ENCODE assay signal across 28 cellular contexts in the genomic region with DNA sequence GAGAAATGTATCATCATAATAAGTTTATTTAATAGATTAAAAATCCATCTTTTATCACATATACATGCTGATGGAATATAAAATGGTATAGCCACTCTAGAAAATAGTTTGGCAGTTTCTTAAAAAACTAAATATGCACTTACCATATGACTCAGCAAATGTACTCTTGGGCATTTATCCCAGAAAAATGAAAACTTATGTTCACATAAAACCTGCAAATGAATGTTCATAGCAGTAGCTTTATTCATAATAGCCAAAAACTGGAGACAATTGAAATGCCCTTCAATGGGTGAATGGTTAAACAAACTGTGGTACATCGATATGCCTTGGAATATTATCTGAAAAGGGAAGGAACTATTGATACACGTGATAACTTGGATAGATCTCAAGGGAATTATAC. TPM values are rescaled to one million over a fixed set of nuclear protein-coding genes. Genes with fewer than 3 reads are reported as not detected.
DNase-seq lines count a peak whose midpoint lies in the region; ATAC-seq, FAIRE-seq and TF ChIP-seq lines count a peak whose summit lies in the region.
"Had no signal": no experiment of that assay in that cellular context is flagged by ENCODE, and none has a peak within 500 bp of the region (broad histone marks: within the 10 kb centered on the region; RNA-seq: fewer than 3 reads in every experiment).

No MANE protein-coding gene starts in this region.

- H3K27ac ChIP-seq in HepG2 (ENCODE audit: extremely low read length, insufficient read depth, low read length) (no peak overlapping the region), right lobe of liver (no peak overlapping the region), fibroblast of lung (ENCODE audit: insufficient read depth, low read length) (no peak overlapping the region)
- H3K27ac ChIP-seq: colonic mucosa, heart left ventricle, upper lobe of right lung had no signal

- TF ChIP-seq CTCF in HepG2 (CRISPR knock-in tag; IDR thresholded peaks at IDR 0.05) (no peak), right lobe of liver (IDR thresholded peaks at IDR 0.05) (no peak), fibroblast of lung (conservative IDR thresholded peaks at IDR 0.05 in 1 of 2, IDR thresholded peaks at IDR 0.05 in 1 of 2; ENCODE audit: low read depth in 1 of 2, low read length in 2 of 2) (no peak)

- FAIRE-seq in HepG2 (lab: Jason Lieb, UNC), result no peak
- FAIRE-seq: A204.1 had no signal

- peaks cover 23% of the 10 kb centered on the region for H3K4me1 ChIP-seq in HepG2 (ENCODE audit: insufficient read depth, low read length)
- peaks cover 0 to 9% (median under 1%) of the 10 kb centered on the region in 4 donors for H3K4me1 ChIP-seq in right lobe of liver
- no peaks in the 10 kb centered on the region for H3K4me1 ChIP-seq in fibroblast of lung (ENCODE audit: control insufficient read depth, extremely low read depth, insufficient read depth, low read length)
- peaks cover 29% of the 10 kb centered on the region for H3K4me1 ChIP-seq in skeletal muscle satellite cell (ENCODE audit: control insufficient read depth, insufficient read depth, low read length)

- H3K79me2 ChIP-seq in HepG2 (ENCODE audit: insufficient read depth, low read length), result no peaks in the 10 kb centered on the region
- no peaks in the 10 kb centered on the region for H3K79me2 ChIP-seq in fibroblast of lung (ENCODE audit: control insufficient read depth, insufficient read depth, low read length)

- TF ChIP-seq POLR2A in HepG2 (IDR thresholded peaks at IDR 0.05; ENCODE audit: insufficient read depth in 1 of 2, low read depth in 2 of 2, low read length in 2 of 2), result no peak
- no peak for TF ChIP-seq POLR2A in right lobe of liver (IDR thresholded peaks at IDR 0.05)

- POLR2A ChIA-PET in HepG2 (lab: Yijun Ruan, JAX), result no interaction called here

- no peak overlapping the region for H3K4me2 ChIP-seq in HepG2 (ENCODE audit: low read depth, low read length)
- H3K4me2 ChIP-seq in fibroblast of lung (ENCODE audit: extremely low read depth, insufficient read depth, low read length), result no peak overlapping the region
- peak overlapping the region; percentile 54 for H3K4me2 ChIP-seq in skeletal muscle satellite cell (ENCODE audit: low read length)

- H3K36me3 ChIP-seq in HepG2 (replicated peaks in 1 of 2; ENCODE audit: control insufficient read depth in 1 of 2, insufficient read depth in 2 of 2, low read length in 2 of 2), result no peaks in the 10 kb centered on the region
- H3K36me3 ChIP-seq in right lobe of liver, result no peaks in the 10 kb centered on the region
- no peaks in the 10 kb centered on the region for H3K36me3 ChIP-seq in fibroblast of lung (ENCODE audit: control insufficient read depth, insufficient read depth, low read length)
- no peaks in the 10 kb centered on the region for H3K36me3 ChIP-seq in skeletal muscle satellite cell (ENCODE audit: insufficient read depth, low read length)
- H3K36me3 ChIP-seq: colonic mucosa, esophagus squamous epithelium, heart left ventricle, upper lobe of right lung had no signal

- H3K9me3 ChIP-seq in HepG2 (ENCODE audit: low read length) (no peaks in the 10 kb centered on the region), right lobe of liver (no peaks in the 10 kb centered on the region), fibroblast of lung (ENCODE audit: control insufficient read depth, insufficient read depth, low read depth, low read length) (no peaks in the 10 kb centered on the region), skeletal muscle satellite cell (replicated peaks; ENCODE audit: low read length) (no peaks in the 10 kb centered on the region)
- H3K9me3 ChIP-seq: colonic mucosa, esophagus squamous epithelium, heart left ventricle, upper lobe of right lung had no signal

- TF ChIP-seq EP300 in HepG2 (IDR thresholded peaks at IDR 0.05; ENCODE audit: low read depth in 2 of 2, low read length in 2 of 2) (no peak), HepG2 (CRISPR knock-in tag; IDR thresholded peaks at IDR 0.05; ENCODE audit: borderline replicate concordance) (no peak)

- no peaks in the 10 kb centered on the region for H4K20me1 ChIP-seq in HepG2 (ENCODE audit: insufficient read depth, low read length)
- H4K20me1 ChIP-seq in fibroblast of lung (ENCODE audit: control insufficient read depth, extremely low read depth, insufficient read depth, low read length), result no peaks in the 10 kb centered on the region

- WGBS in HepG2 (ENCODE audit: low lambda C conversion rate), result 96% methylated on average over 2 of the region's 2 CpGs
- WGBS in right lobe of liver (ENCODE audit: insufficient coverage, low coverage, low lambda C conversion rate, missing lambda C conversion rate), result 74% methylated on average over 2 of the region's 2 CpGs

- BruUV-seq in HepG2 (replicated peaks; lab: Mats Ljungman, UMichigan), result no TSS peak

- in situ Hi-C loops in HepG2 (cut with HindIII; ENCODE audit: extremely low pct_ligation_motif_present, low pct_unique_long_range_greater_than_20kb), result no loop called here

- H3K9ac ChIP-seq in HepG2 (ENCODE audit: insufficient read depth, low read depth, low read length) (no peak overlapping the region), fibroblast of lung (ENCODE audit: insufficient read depth, low read length) (no peak overlapping the region), skeletal muscle satellite cell (ENCODE audit: low read depth, low read length) (peak overlapping the region; percentile 9)

- TF ChIP-seq RAD21 in HepG2 (CRISPR knock-in tag; IDR thresholded peaks at IDR 0.05), result no peak

- H2AFZ ChIP-seq in HepG2 (ENCODE audit: low read length) (no peak overlapping the region), fibroblast of lung (ENCODE audit: low read length) (no peak overlapping the region)

- no peak for ATAC-seq in HepG2
- no peak for ATAC-seq in right lobe of liver
- peak; percentile 11 for ATAC-seq in SK-N-SH treated with all-trans-retinoic acid at 6 μM for 48 hours
- no peak for ATAC-seq in GM21529 (IDR thresholded peaks at IDR 0.05; ENCODE audit: unreplicated experiment)
- ATAC-seq: activated T-cell treated with anti-CD3 and anti-CD28 coated beads, Interleukin-2, amount 50 U/mL, for 72 hours; heart left ventricle; left lobe of liver; right cardiac atrium; upper lobe of right lung had no signal

- no peaks in the 10 kb centered on the region; a peak in 1 of 5 replicates for H3K27me3 ChIP-seq in HepG2 (ENCODE audit: control insufficient read depth in 1 of 2, insufficient read depth in 2 of 2, low read length in 2 of 2)
- no peaks in the 10 kb centered on the region for H3K27me3 ChIP-seq in right lobe of liver
- H3K27me3 ChIP-seq in fibroblast of lung (ENCODE audit: control insufficient read depth, insufficient read depth, low read length), result no peaks in the 10 kb centered on the region
- H3K27me3 ChIP-seq in skeletal muscle satellite cell (ENCODE audit: control insufficient read depth, insufficient read depth, low read length), result no peaks in the 10 kb centered on the region
- H3K27me3 ChIP-seq: colonic mucosa, esophagus squamous epithelium, heart left ventricle, upper lobe of right lung had no signal

- no peak overlapping the region for H3K4me3 ChIP-seq in HepG2 (replicated peaks in 1 of 3; ENCODE audit: insufficient read depth in 1 of 3, low read depth in 2 of 3, low read length in 3 of 3)
- no peak overlapping the region for H3K4me3 ChIP-seq in right lobe of liver
- H3K4me3 ChIP-seq in fibroblast of lung (replicated peaks in 1 of 4; ENCODE audit: control extremely low read depth in 1 of 4, insufficient read depth in 1 of 4, low read depth in 3 of 4, low read length in 4 of 4), result no peak overlapping the region
- H3K4me3 ChIP-seq in skeletal muscle satellite cell (ENCODE audit: low read length), result no peak overlapping the region
- H3K4me3 ChIP-seq: colonic mucosa, esophagus squamous epithelium, heart left ventricle, upper lobe of right lung had no signal

- CTCF ChIA-PET in HepG2 (lab: Yijun Ruan, JAX; ENCODE audit: low intra/inter-chr PET ratio, low total read pairs), result no interaction called here

- no peak for DNase-seq in HepG2 (ENCODE audit: low spot score)
- no peak for DNase-seq in right lobe of liver
- DNase-seq in fibroblast of lung (ENCODE audit: low read depth in 2 of 2), result peak; percentile 28 to 84
- DNase-seq in AG08396 (ENCODE audit: low spot score), result no peak
- DNase-seq in NCI-H1092 treated with DMSO at 0.1 percent for 48 hours (lab: John Stamatoyannopoulos, UW), result no peak
- DNase-seq: activated CD4-positive, alpha-beta T cell treated with anti-CD3 and anti-CD28 coated beads for 4 hours; activated naive CD4-positive, alpha-beta T cell treated with anti-CD3 and anti-CD28 coated beads, Interleukin-2, amount 50 U/mL, for 16 hours; activated T-cell treated with anti-CD3 and anti-CD28 coated beads, Interleukin-2, amount 50 U/mL, for 72 hours; C1 segment of cervical spinal cord; Calu3; colonic mucosa; esophagus squamous epithelium; H9; heart left ventricle; mesendoderm; naive B cell; NCI-H187 treated with DMSO at 0.1 percent for 48 hours; NCI-H2227 treated with DMSO at 0.1 percent for 48 hours; NCI-H82; right cardiac atrium; SHP77 treated with DMSO at 0.1 percent for 48 hours; upper lobe of right lung had no signal

- intact Hi-C loops in HepG2 (cut with micrococcal nuclease; ENCODE audit: unreplicated experiment), result no loop called here
- intact Hi-C loops in right lobe of liver (cut with DNase I), result no loop called here

RNA-seq across cellular contexts. Expression of gene NCOA7, which starts 6.4 kb away (rescaled TPM):
- total RNA-seq in HepG2 (2016; rRNA removed; fragmentation: Illumina TruSeq; extraction: Trizol) (13.6 and 24.3 TPM in 2 replicates), right lobe of liver (10 to 100 TPM; 11.4 to 71.8 (median 23.0) TPM), fibroblast of lung (38.5 and 49.9 TPM in 2 replicates)
- total RNA-seq in HepG2 (2016; cell fraction: cytosol; rRNA removed; fragmentation: Illumina TruSeq; extraction: Trizol; ENCODE audit: low read depth), result 2.1 and 2.2 TPM in 2 replicates
- 14.1 and 25.5 TPM in 2 replicates for total RNA-seq in HepG2 (2016; cell fraction: insoluble cytoplasmic fraction; rRNA removed; fragmentation: Illumina TruSeq; extraction: Trizol)
- total RNA-seq in HepG2 (2016; cell fraction: membrane; rRNA removed; fragmentation: Illumina TruSeq; extraction: Trizol), result 5.1 and 5.6 TPM in 2 replicates
- 15.2 and 17.1 TPM in 2 replicates for total RNA-seq in HepG2 (2016; cell fraction: nucleus; rRNA removed; fragmentation: Illumina TruSeq; extraction: Trizol)
- polyA plus RNA-seq in HepG2 (2011; rRNA removed) (18.7 and 20.8 TPM in 2 replicates), fibroblast of lung (12.8 and 13.7 TPM in 2 replicates)
- polyA plus RNA-seq in HepG2 (2011; cell fraction: cytosol; rRNA removed), result 14.9 and 15.1 TPM in 2 replicates
- 10.3 and 11.5 TPM in 2 replicates for polyA plus RNA-seq in HepG2 (2011; cell fraction: nucleus; rRNA removed)
- polyA plus RNA-seq in HepG2 (2012), result 12.9 and 15.2 TPM in 2 replicates
- 0.77 and 0.88 TPM in 2 replicates for polyA plus RNA-seq in HepG2 (2016; cell fraction: cytosol; fragmentation: Illumina TruSeq; extraction: Trizol; ENCODE audit: low read depth)
- 18.7 and 19.3 TPM in 2 replicates for polyA plus RNA-seq in HepG2 (2016; cell fraction: insoluble cytoplasmic fraction; fragmentation: Illumina TruSeq; extraction: Trizol; ENCODE audit: low read depth)
- 3.2 and 3.7 TPM in 2 replicates for polyA plus RNA-seq in HepG2 (2016; cell fraction: membrane; fragmentation: Illumina TruSeq; extraction: Trizol; ENCODE audit: low read depth)
- polyA plus RNA-seq in HepG2 (2016; cell fraction: nucleus; fragmentation: Illumina TruSeq; extraction: Trizol; ENCODE audit: insufficient read depth, low read depth), result 21.0 and 23.4 TPM in 2 replicates
- polyA minus RNA-seq in HepG2 (2011; rRNA and poly(A)+ RNA removed; ENCODE audit: low replicate concordance), result 42.4 and 115 TPM in 2 replicates
- polyA minus RNA-seq in HepG2 (2011; cell fraction: cytosol; rRNA and poly(A)+ RNA removed), result 19.9 and 21.1 TPM in 2 replicates
- polyA minus RNA-seq in HepG2 (2011; cell fraction: nucleus; rRNA and poly(A)+ RNA removed), result 29.4 and 39.5 TPM in 2 replicates
- 12.6 and 14.7 TPM in 2 replicates for polyA plus RNA-seq in fibroblast of lung (2012)
- polyA minus RNA-seq in fibroblast of lung (ENCODE audit: low replicate concordance), result 1.3 and 6.9 TPM in 2 replicates
- 12.9 and 19.3 TPM in 2 replicates for total RNA-seq in skeletal muscle satellite cell (2012; rRNA removed)

RNA-seq across cellular contexts. Expression of gene HEY2, which starts 34.9 kb away (rescaled TPM):
- total RNA-seq in HepG2 (2016; rRNA removed; fragmentation: Illumina TruSeq; extraction: Trizol), result 0.04 TPM in 1 of 2 replicates, not detected in the other
- total RNA-seq in HepG2 (2016; cell fraction: cytosol; rRNA removed; fragmentation: Illumina TruSeq; extraction: Trizol; ENCODE audit: low read depth), result not detected in 2 replicates
- 0.04 and 0.07 TPM in 2 replicates for total RNA-seq in HepG2 (2016; cell fraction: insoluble cytoplasmic fraction; rRNA removed; fragmentation: Illumina TruSeq; extraction: Trizol)
- total RNA-seq in HepG2 (2016; cell fraction: membrane; rRNA removed; fragmentation: Illumina TruSeq; extraction: Trizol), result 0.07 and 0.09 TPM in 2 replicates
- not detected in 2 replicates for total RNA-seq in HepG2 (2016; cell fraction: nucleus; rRNA removed; fragmentation: Illumina TruSeq; extraction: Trizol)
- polyA plus RNA-seq in HepG2 (2011; rRNA removed), result 0.04 and 0.05 TPM in 2 replicates
- polyA plus RNA-seq in HepG2 (2011; cell fraction: cytosol; rRNA removed), result 0.01 and 0.03 TPM in 2 replicates
- 0.07 TPM in 1 of 2 replicates, not detected in the other for polyA plus RNA-seq in HepG2 (2011; cell fraction: nucleus; rRNA removed)
- not detected in 2 replicates for polyA plus RNA-seq in HepG2 (2012)
- polyA plus RNA-seq in HepG2 (2016; cell fraction: cytosol; fragmentation: Illumina TruSeq; extraction: Trizol; ENCODE audit: low read depth), result 0.05 and 0.09 TPM in 2 replicates
- 0.12 TPM in 1 of 2 replicates, not detected in the other for polyA plus RNA-seq in HepG2 (2016; cell fraction: insoluble cytoplasmic fraction; fragmentation: Illumina TruSeq; extraction: Trizol; ENCODE audit: low read depth)
- polyA plus RNA-seq in HepG2 (2016; cell fraction: membrane; fragmentation: Illumina TruSeq; extraction: Trizol; ENCODE audit: low read depth), result 0.06 TPM in 1 of 2 replicates, not detected in the other
- polyA plus RNA-seq in HepG2 (2016; cell fraction: nucleus; fragmentation: Illumina TruSeq; extraction: Trizol; ENCODE audit: insufficient read depth, low read depth), result not detected in 2 replicates
- polyA minus RNA-seq in HepG2 (2011; rRNA and poly(A)+ RNA removed; ENCODE audit: low replicate concordance), result 0.37 TPM in 1 of 2 replicates, not detected in the other
- not detected in 2 replicates for polyA minus RNA-seq in HepG2 (2011; cell fraction: cytosol; rRNA and poly(A)+ RNA removed)
- polyA minus RNA-seq in HepG2 (2011; cell fraction: nucleus; rRNA and poly(A)+ RNA removed), result not detected in 2 replicates
- total RNA-seq in right lobe of liver, result 1 to 10 TPM in 3 of 6 experiments, under 1 TPM in 3; 0.74 to 2.6 (median 1.6) TPM
- total RNA-seq in fibroblast of lung, result not detected in 2 replicates
- polyA plus RNA-seq in fibroblast of lung, result not detected in 2 replicates
- polyA plus RNA-seq in fibroblast of lung (2012), result not detected in 2 replicates
- not detected in 2 replicates for polyA minus RNA-seq in fibroblast of lung (ENCODE audit: low replicate concordance)
- total RNA-seq in skeletal muscle satellite cell (2012; rRNA removed), result 0.22 TPM in 1 of 2 replicates, not detected in the other
- total RNA-seq: T-helper 1 cell treated with Interleukin-12 subunit alpha and Interleukin-12 subunit beta and Interleukin-4 antibody, amounts not matched to agents 30 ng/mL and 1 ng/mL, for 36 hours had no signal

Comparison
In these comparisons a context has a peak if more than half of its experiments do, and no peak if none do; other contexts are left out.
1. DNase-seq: peak in fibroblast of lung (2 of 2); none in HepG2 (single experiment), right lobe of liver (0 of 3), AG08396 (single experiment) and NCI-H1092 treated with DMSO at 0.1 percent for 48 hours (single experiment).